Comparison of ENCODE assay signal across 1 cellular context in genomic region chr9:122078557-122078956, GRCh38.
TF ChIP-seq lines count a peak whose summit lies in the region.

No MANE protein-coding gene starts in this region.

TF ChIP-seq in K562, 482 proteins besides CTCF, POLR2A, EP300 and RAD21 (continued from another document):
- TF ChIP-seq BCOR (IDR thresholded peaks at IDR 0.05) (peak; percentile 51; the same call in 1 of the 2 replicates), RUNX1 (IDR thresholded peaks at IDR 0.05; ENCODE audit: low read depth) (no peak)
